ENCODE assay signal across 23 cellular contexts in genomic region chr16:55663770-55664677, GRCh38. TPM values are rescaled to one million over a fixed set of nuclear protein-coding genes. Genes with fewer than 3 reads are reported as not detected.
DNase-seq lines count a peak whose midpoint lies in the region; ATAC-seq, FAIRE-seq and TF ChIP-seq lines count a peak whose summit lies in the region.
"Had no signal": no experiment of that assay in that cellular context is flagged by ENCODE, and none has a peak within 500 bp of the region (broad histone marks: within the 10 kb centered on the region; RNA-seq: fewer than 3 reads in every experiment).

No MANE protein-coding gene starts in this region.

- TF ChIP-seq CTCF in PC-9 (conservative IDR thresholded peaks at IDR 0.05) (no peak), foreskin keratinocyte (conservative IDR thresholded peaks at IDR 0.05) (no peak)

- no peak for ATAC-seq in Right ventricle myocardium superior (ENCODE audit: poor library complexity)
- peak; percentile 59 for ATAC-seq in foreskin keratinocyte
- no peak for ATAC-seq in HG03521 (IDR thresholded peaks at IDR 0.05; ENCODE audit: unreplicated experiment)

- H3K79me2 ChIP-seq in PC-9 (ENCODE audit: low read depth), result no peaks in the 10 kb centered on the region

- no peak overlapping the region for H2AFZ ChIP-seq in PC-9

- H3K4me1 ChIP-seq in PC-9 (replicated peaks; ENCODE audit: insufficient read depth) (peaks cover 93% of the 10 kb centered on the region), foreskin keratinocyte (peaks cover 26% of the 10 kb centered on the region)

- no peak overlapping the region for H3K27ac Mint-ChIP-seq in activated naive CD8-positive, alpha-beta T cell treated with anti-CD3 and anti-CD28 coated beads for 36 hours
- H3K27ac Mint-ChIP-seq: activated CD4-positive, alpha-beta T cell treated with anti-CD3 and anti-CD28 coated beads, Interleukin-2, amount 10 ng/mL, durations not matched to agents 24 days and 14 days; endodermal cell had no signal

- no peak overlapping the region for H3K4me3 ChIP-seq in PC-9
- H3K4me3 ChIP-seq: thoracic aorta had no signal

- H3F3A ChIP-seq in PC-9 (ENCODE audit: insufficient read depth, low read depth), result peaks cover 60% of the 10 kb centered on the region

- BruUV-seq in PC-9 (replicated peaks; lab: Mats Ljungman, UMichigan), result no TSS peak

- no peaks in the 10 kb centered on the region for H3K9me2 ChIP-seq in PC-9 (ENCODE audit: insufficient read depth)
- H3K9me2 ChIP-seq: SK-N-SH had no signal

- FAIRE-seq in urothelium cell line (lab: Jason Lieb, UNC), result peak; percentile 46
- FAIRE-seq: islet of Langerhans, TTC549 had no signal

- H3K9me3 ChIP-seq in PC-9 (ENCODE audit: insufficient read depth, low read depth), result no peaks in the 10 kb centered on the region
- H3K9me3 ChIP-seq: SK-N-SH, thoracic aorta had no signal

- POLR2A ChIA-PET in PC-9 (lab: Charles Lee; ENCODE audit: unreplicated experiment), result interaction anchor here (0.5 to 0.7 kb wide), 2 partner anchors 163 to 1197 kb away, joined by 3 to 4 read pairs; no protein-coding TSS in a partner anchor

- CTCF ChIA-PET in PC-9 (lab: Charles Lee), result no interaction called here

- H3K4me3 Mint-ChIP-seq in activated naive CD8-positive, alpha-beta T cell treated with anti-CD3 and anti-CD28 coated beads for 36 hours, result no peak overlapping the region
- H3K4me3 Mint-ChIP-seq: activated CD4-positive, alpha-beta T cell treated with anti-CD3 and anti-CD28 coated beads, Interleukin-2, amount 10 ng/mL, durations not matched to agents 24 days and 14 days; endodermal cell had no signal

- H3K27me3 Mint-ChIP-seq in activated naive CD8-positive, alpha-beta T cell treated with anti-CD3 and anti-CD28 coated beads for 36 hours, result peaks cover 4% of the 10 kb centered on the region

- no peaks in the 10 kb centered on the region for H4K20me1 ChIP-seq in PC-9 (ENCODE audit: insufficient read depth)

- no peaks in the 10 kb centered on the region for H3K27me3 ChIP-seq in PC-9 (ENCODE audit: insufficient read depth, low read depth)
- peaks cover 3% of the 10 kb centered on the region for H3K27me3 ChIP-seq in foreskin keratinocyte

- H3K36me3 ChIP-seq in PC-9 (ENCODE audit: low read depth), result no peaks in the 10 kb centered on the region
- H3K36me3 ChIP-seq: thoracic aorta had no signal

- H3K4me1 Mint-ChIP-seq in activated naive CD8-positive, alpha-beta T cell treated with anti-CD3 and anti-CD28 coated beads for 36 hours, result no peaks in the 10 kb centered on the region
- H3K4me1 Mint-ChIP-seq: activated CD4-positive, alpha-beta T cell treated with anti-CD3 and anti-CD28 coated beads, Interleukin-2, amount 10 ng/mL, durations not matched to agents 24 days and 14 days had no signal

- H3K36me3 Mint-ChIP-seq in activated naive CD8-positive, alpha-beta T cell treated with anti-CD3 and anti-CD28 coated beads for 36 hours, result no peaks in the 10 kb centered on the region

- H3K27ac ChIP-seq in PC-9, result peak overlapping the region; percentile 93
- H3K27ac ChIP-seq in foreskin keratinocyte, result peak overlapping the region; percentile 33
- H3K27ac ChIP-seq: C4-2B, thoracic aorta had no signal

- DNase-seq in cardiac septum (ENCODE audit: low spot score), result peak; percentile 58
- DNase-seq in Right ventricle myocardium superior, result no peak
- DNase-seq in PC-9, result peak; percentile 81 to 97
- DNase-seq in foreskin keratinocyte, result peak; percentile 89 to 95
- no peak for DNase-seq in urothelium cell line (ENCODE audit: low spot score)
- DNase-seq in activated naive CD8-positive, alpha-beta T cell treated with anti-CD3 and anti-CD28 coated beads for 36 hours, result no peak
- DNase-seq in NCI-H524 (lab: John Stamatoyannopoulos, UW), result no peak
- DNase-seq: activated CD4-positive, alpha-beta T cell treated with anti-CD3 and anti-CD28 coated beads, Interleukin-2, amount 10 ng/mL, durations not matched to agents 24 days and 14 days; activated naive CD4-positive, alpha-beta T cell treated with Interleukin-2 at 50 U/mL for 16 hours; endodermal cell; midbrain; MM.1S; NCI-H2029 treated with DMSO at 0.1 percent for 48 hours; NCI-H510A; SK-N-SH; stimulated activated CD4-positive, alpha-beta T cell treated with anti-CD3 and anti-CD28 coated beads, Interleukin-12 subunit alpha, Interleukin-12 subunit beta, amount 100 ng/mL, for 4 hours had no signal

- H3K4me2 ChIP-seq in PC-9, result peak overlapping the region; percentile 55
- H3K4me2 ChIP-seq: SK-N-SH had no signal

- peaks cover 1% of the 10 kb centered on the region for H3K9me3 Mint-ChIP-seq in activated naive CD8-positive, alpha-beta T cell treated with anti-CD3 and anti-CD28 coated beads for 36 hours
- H3K9me3 Mint-ChIP-seq: activated CD4-positive, alpha-beta T cell treated with anti-CD3 and anti-CD28 coated beads, Interleukin-2, amount 10 ng/mL, durations not matched to agents 24 days and 14 days; endodermal cell had no signal

- intact Hi-C loops in cardiac septum (cut with DNase I) (no loop called here), Right ventricle myocardium superior (cut with DNase I) (no loop called here), PC-9 (cut with micrococcal nuclease; ENCODE audit: unreplicated experiment) (loop anchor here (1.0 kb wide), 1 partner anchor 164 kb away; no protein-coding TSS in a partner anchor)

RNA-seq across cellular contexts. Expression of gene SLC6A2, which starts 8.2 kb away (rescaled TPM):
- total RNA-seq in cardiac septum, result not detected
- total RNA-seq in Right ventricle myocardium superior, result not detected
- 0.50 and 0.61 TPM in 2 replicates for total RNA-seq in PC-9 (2021)
- 0.07 TPM in 1 of 2 replicates, not detected in the other for total RNA-seq in foreskin keratinocyte
- not detected in 2 replicates for polyA plus RNA-seq in foreskin keratinocyte
- not detected for total RNA-seq in activated naive CD8-positive, alpha-beta T cell treated with anti-CD3 and anti-CD28 coated beads for 36 hours
- total RNA-seq: activated CD4-positive, alpha-beta T cell treated with anti-CD3 and anti-CD28 coated beads, Interleukin-2, amount 10 ng/mL, durations not matched to agents 24 days and 14 days; pulmonary artery endothelial cell had no signal
- polyA plus RNA-seq: neural cell had no signal

Comparison
In these comparisons a context has a peak if more than half of its experiments do, and no peak if none do; other contexts are left out.
1. DNase-seq: peak in cardiac septum (single experiment), PC-9 (2 of 2) and foreskin keratinocyte (2 of 2); none in Right ventricle myocardium superior (single experiment), urothelium cell line (single experiment), activated naive CD8-positive, alpha-beta T cell treated with anti-CD3 and anti-CD28 coated beads for 36 hours (single experiment) and NCI-H524 (0 of 2).